19 cellular contexts compared by ENCODE assay signal in the genomic region with DNA sequence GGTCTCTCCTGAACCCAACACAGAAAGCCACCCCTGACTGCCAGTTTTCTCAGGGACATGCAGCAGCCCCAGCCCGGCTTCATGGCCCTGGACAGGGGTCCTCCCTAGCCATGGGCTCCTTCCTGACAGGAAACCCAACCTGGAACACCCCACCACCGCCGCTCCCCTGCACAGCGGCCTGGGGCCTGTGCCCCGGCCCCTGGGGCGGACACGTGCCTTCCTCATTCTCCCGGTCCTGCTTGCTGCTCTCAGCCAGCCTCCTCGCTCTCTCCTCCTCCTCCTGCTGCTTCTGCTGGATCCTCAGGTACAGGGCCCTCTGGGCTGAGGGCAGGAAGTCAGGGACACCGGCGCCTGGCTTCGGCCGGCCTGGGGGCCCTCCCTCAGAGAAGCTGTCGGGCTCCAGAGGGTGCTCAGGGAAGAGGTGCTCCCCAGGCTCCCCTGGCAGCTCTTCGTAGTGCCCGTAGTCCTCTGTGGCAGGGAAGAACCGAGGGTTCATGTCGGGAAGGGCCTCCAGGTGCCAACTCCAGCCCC. TPM values are rescaled to one million over a fixed set of nuclear protein-coding genes. Genes with fewer than 3 reads are reported as not detected.
"Had no signal": no experiment of that assay in that cellular context is flagged by ENCODE, and none has a peak within 500 bp of the region (broad histone marks: within the 10 kb centered on the region; RNA-seq: fewer than 3 reads in every experiment).

No MANE protein-coding gene starts in this region.

- H3K79me2 ChIP-seq: hepatocyte had no signal

- H3K9me3 ChIP-seq: ovary, right atrium auricular region, suprapubic skin, tibial artery, upper lobe of left lung, uterus had no signal

- H3K27ac ChIP-seq: coronary artery, hepatocyte, ovary, right atrium auricular region, suprapubic skin, tibial artery, upper lobe of left lung, uterus had no signal

- ATAC-seq: left colon; stimulated activated naive CD8-positive, alpha-beta T cell treated with anti-CD3 and anti-CD28 coated beads, Interleukin-15, Interleukin-2, amounts not matched to agents 100 U/mL and 50 U/mL, for 24 hours had no signal

- H3K36me3 ChIP-seq: ovary, uterus had no signal

- H3K4me1 ChIP-seq: right atrium auricular region, suprapubic skin, tibial artery, upper lobe of left lung, uterus had no signal

- H3K4me3 ChIP-seq: coronary artery, hepatocyte, ovary, right atrium auricular region, suprapubic skin, tibial artery, upper lobe of left lung, uterus had no signal

- DNase-seq: effector CD8-positive, alpha-beta T cell; foreskin melanocyte; left colon; mesendoderm; naive B cell; ovary; small intestine; stimulated activated CD4-positive, alpha-beta T cell treated with anti-CD3 and anti-CD28 coated beads, Interleukin-12 subunit alpha, Interleukin-12 subunit beta, amount 100 ng/mL, for 4 hours; stimulated activated naive CD8-positive, alpha-beta T cell treated with anti-CD3 and anti-CD28 coated beads, Interleukin-15, Interleukin-2, amounts not matched to agents 100 U/mL and 50 U/mL, for 24 hours; tibial artery; upper lobe of left lung; uterus had no signal

- H2AFZ ChIP-seq: hepatocyte had no signal

- H3K27me3 ChIP-seq: hepatocyte, ovary, right atrium auricular region, suprapubic skin, tibial artery, upper lobe of left lung, uterus had no signal

- H3K4me2 ChIP-seq: hepatocyte had no signal

RNA-seq across cellular contexts. Expression of a gene that starts 49.3 kb away (rescaled TPM):
- total RNA-seq: dermis microvascular lymphatic vessel endothelial cell, liver, lung microvascular endothelial cell, uterus had no signal
